Comparison of ENCODE assay signal across 1 cellular context in the genomic region with DNA sequence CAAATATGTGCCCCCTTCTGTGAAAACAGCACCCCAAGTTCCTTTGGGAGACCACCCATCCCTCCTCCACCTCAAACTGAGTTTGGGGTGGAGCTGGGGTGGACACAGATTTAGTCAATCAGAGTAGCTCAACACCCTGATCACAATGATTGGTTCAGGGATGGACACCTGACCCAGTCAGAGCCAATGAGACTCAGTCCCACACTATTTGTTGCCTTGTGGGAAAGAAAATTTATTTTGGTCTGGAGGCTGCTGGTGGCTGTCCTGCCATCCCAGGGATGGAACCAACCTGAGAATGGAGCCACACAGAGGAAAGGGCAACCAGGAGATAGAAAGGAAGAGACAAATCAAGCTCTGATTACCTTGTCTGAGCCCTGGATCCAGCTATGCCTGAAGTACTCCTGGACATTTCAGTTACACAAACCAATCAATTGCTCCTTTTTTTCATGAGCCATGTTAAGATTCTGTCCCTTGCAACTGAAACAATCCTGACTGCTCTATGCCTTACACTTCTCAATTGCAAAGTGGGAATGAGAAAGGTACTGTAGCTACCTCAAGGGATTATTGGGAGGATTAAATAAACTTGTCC.
A peak's percentile ranks its signal among the peaks of the same experiment; 100 is the strongest.
TF ChIP-seq lines count a peak whose summit lies in the region.

No MANE protein-coding gene starts in this region.

TF ChIP-seq in WTC11, 78 proteins besides CTCF, POLR2A, EP300 and RAD21 (continued from another document):
- TF ChIP-seq NFATC4 (CRISPR knock-in tag; IDR thresholded peaks at IDR 0.05) (no peak), NFYB (CRISPR knock-in tag; conservative IDR thresholded peaks at IDR 0.05; ENCODE audit: low read depth) (0 out of 2 replicates have a peak, but pooled peaks have one; percentile 11), JAZF1 (CRISPR knock-in tag; IDR thresholded peaks at IDR 0.05) (no peak)
- TF ChIP-seq, protein P1, sequence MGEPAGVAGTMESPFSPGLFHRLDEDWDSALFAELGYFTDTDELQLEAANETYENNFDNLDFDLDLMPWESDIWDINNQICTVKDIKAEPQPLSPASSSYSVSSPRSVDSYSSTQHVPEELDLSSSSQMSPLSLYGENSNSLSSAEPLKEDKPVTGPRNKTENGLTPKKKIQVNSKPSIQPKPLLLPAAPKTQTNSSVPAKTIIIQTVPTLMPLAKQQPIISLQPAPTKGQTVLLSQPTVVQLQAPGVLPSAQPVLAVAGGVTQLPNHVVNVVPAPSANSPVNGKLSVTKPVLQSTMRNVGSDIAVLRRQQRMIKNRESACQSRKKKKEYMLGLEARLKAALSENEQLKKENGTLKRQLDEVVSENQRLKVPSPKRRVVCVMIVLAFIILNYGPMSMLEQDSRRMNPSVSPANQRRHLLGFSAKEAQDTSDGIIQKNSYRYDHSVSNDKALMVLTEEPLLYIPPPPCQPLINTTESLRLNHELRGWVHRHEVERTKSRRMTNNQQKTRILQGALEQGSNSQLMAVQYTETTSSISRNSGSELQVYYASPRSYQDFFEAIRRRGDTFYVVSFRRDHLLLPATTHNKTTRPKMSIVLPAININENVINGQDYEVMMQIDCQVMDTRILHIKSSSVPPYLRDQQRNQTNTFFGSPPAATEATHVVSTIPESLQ (CRISPR knock-in tag; IDR thresholded peaks at IDR 0.05): no peak
- TF ChIP-seq, protein P2, sequence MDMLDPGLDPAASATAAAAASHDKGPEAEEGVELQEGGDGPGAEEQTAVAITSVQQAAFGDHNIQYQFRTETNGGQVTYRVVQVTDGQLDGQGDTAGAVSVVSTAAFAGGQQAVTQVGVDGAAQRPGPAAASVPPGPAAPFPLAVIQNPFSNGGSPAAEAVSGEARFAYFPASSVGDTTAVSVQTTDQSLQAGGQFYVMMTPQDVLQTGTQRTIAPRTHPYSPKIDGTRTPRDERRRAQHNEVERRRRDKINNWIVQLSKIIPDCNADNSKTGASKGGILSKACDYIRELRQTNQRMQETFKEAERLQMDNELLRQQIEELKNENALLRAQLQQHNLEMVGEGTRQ (CRISPR knock-in tag; IDR thresholded peaks at IDR 0.05): 0 out of 2 replicates have a peak, but pooled peaks have one; percentile 25
